Comparison of ENCODE assay signal across 8 cellular contexts in the genomic region with DNA sequence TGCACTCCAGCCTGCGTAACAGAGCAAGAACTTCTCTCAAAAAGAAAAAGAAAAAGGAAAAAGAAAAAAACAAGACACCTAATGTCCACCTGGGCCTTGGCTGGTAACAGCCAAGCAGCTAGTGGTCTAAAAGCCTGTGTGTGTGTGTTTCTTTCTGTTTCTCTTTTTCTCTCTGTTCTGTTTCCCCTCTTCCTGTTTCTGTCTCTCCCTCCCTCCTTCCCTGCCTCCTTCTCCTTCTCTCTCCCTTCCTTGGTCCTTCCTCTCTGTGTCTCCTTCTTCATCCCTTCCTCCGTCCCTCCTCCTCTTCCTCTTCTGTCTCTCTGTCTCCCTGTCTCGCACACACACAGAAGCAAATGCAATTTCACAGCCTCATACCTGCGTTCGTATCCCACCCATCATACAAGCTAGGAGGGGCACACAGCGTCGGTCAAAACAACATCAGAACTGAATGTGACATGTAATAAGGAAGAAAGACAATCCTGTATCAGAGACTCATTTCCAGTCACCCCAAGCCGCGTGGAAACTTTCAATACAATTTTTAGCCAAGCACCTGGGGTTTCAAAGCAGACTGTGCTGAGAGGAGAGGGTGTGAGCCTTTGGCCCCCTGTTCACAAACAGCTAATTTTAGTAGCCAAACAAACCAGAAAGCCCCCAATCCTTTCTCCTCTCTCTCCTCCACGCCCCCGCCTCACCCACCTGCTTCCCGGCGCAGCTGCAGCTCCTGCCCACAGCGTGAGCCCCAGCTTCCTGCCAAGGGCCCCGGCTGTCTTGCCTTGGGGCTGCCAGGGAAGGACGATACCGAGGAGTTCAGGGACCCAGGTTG. TPM values are rescaled to one million over a fixed set of nuclear protein-coding genes. Genes with fewer than 3 reads are reported as not detected.
DNase-seq lines count a peak whose midpoint lies in the region; ATAC-seq and TF ChIP-seq lines count a peak whose summit lies in the region.

No MANE protein-coding gene starts in this region.

- peaks cover 23 to 28% (median 26%) of the 10 kb centered on the region in 3 donors for H3K4me1 Mint-ChIP-seq in T-cell
- peaks cover 20 to 25% of the 10 kb centered on the region in 2 donors for H3K4me1 Mint-ChIP-seq in effector memory CD8-positive, alpha-beta T cell (ENCODE audit: low read depth in 2 of 2)
- no peaks in the 10 kb centered on the region for H3K4me1 Mint-ChIP-seq in endodermal cell

- CTCF ChIA-PET in T-cell (lab: Charles Lee) = interaction anchor here in 1 of 2 donors (0.7 to 1.2 kb wide), 2 partner anchors 175 to 261 kb away, joined by 3 read pairs; no protein-coding TSS in a partner anchor

- no peaks in the 10 kb centered on the region for H3K27me3 ChIP-seq in endodermal cell (ENCODE audit: control insufficient read depth, insufficient read depth, low read length, poor library complexity, severe bottlenecking)

- peak in 33 of 34 experiments; percentile 18 to 60 (median 41) for DNase-seq in T-cell
- peak; percentile 24 to 44 (median 43) for DNase-seq in effector memory CD8-positive, alpha-beta T cell
- no peak for DNase-seq in COLO668 (lab: John Stamatoyannopoulos, UW; ENCODE audit: unreplicated experiment)
- no peak for DNase-seq in DMS79 treated with DMSO at 0.1 percent for 48 hours (lab: John Stamatoyannopoulos, UW)
- DNase-seq in endodermal cell = no peak
- no peak for DNase-seq in NCI-H526 treated with DMSO at 0.1 percent for 48 hours (lab: John Stamatoyannopoulos, UW)

- in situ Hi-C loops in GM18951 (cut with MboI; ENCODE audit: low sequenced_read_pairs, unreplicated experiment) = no loop called here

- WGBS in endodermal cell (ENCODE audit: insufficient coverage in 1 of 2, insufficient read length in 1 of 2), 2 experiments = 84 to 89% methylated on average over 8 to 17 of the region's 17 CpGs

- H3K4me3 Mint-ChIP-seq in T-cell (peak overlapping the region; percentile 68 to 90 (median 86)), endodermal cell (no peak overlapping the region)
- peak overlapping the region; percentile 82 to 96 for H3K4me3 Mint-ChIP-seq in effector memory CD8-positive, alpha-beta T cell

- H3K27ac Mint-ChIP-seq in T-cell = peak overlapping the region; percentile 64 to 67
- H3K27ac Mint-ChIP-seq in effector memory CD8-positive, alpha-beta T cell = peak overlapping the region; percentile 84 to 98
- H3K27ac Mint-ChIP-seq in endodermal cell = no peak overlapping the region

- POLR2A ChIA-PET in T-cell (lab: Charles Lee) = no interaction called here

- ATAC-seq in HG02884 (IDR thresholded peaks at IDR 0.05; ENCODE audit: unreplicated experiment) (peak; percentile 72), T-cell (replicated peaks in 1 of 4) (peak; percentile 81 to 82 (median 81))
- ATAC-seq in effector memory CD8-positive, alpha-beta T cell (replicated peaks) = peak; percentile 86

- H3K4me1 ChIP-seq in endodermal cell (ENCODE audit: control insufficient read depth, insufficient read depth, low read length) = no peaks in the 10 kb centered on the region

- H3K36me3 Mint-ChIP-seq in T-cell = no peaks in the 10 kb centered on the region
- no peaks in the 10 kb centered on the region for H3K36me3 Mint-ChIP-seq in effector memory CD8-positive, alpha-beta T cell (ENCODE audit: insufficient read depth)
- no peaks in the 10 kb centered on the region for H3K36me3 Mint-ChIP-seq in endodermal cell (ENCODE audit: low read depth)

- H3K27me3 Mint-ChIP-seq in T-cell = no peaks in the 10 kb centered on the region
- H3K27me3 Mint-ChIP-seq in effector memory CD8-positive, alpha-beta T cell = no peaks in the 10 kb centered on the region
- H3K27me3 Mint-ChIP-seq in endodermal cell (ENCODE audit: insufficient read depth) = no peaks in the 10 kb centered on the region

- no peaks in the 10 kb centered on the region for H3K36me3 ChIP-seq in endodermal cell (ENCODE audit: control insufficient read depth, insufficient read depth, low read length)

- H3K4me3 ChIP-seq in endodermal cell (ENCODE audit: low read length) = no peak overlapping the region

- TF ChIP-seq CTCF in endodermal cell (conservative IDR thresholded peaks at IDR 0.05) = no peak

- no peak overlapping the region for H3K9ac ChIP-seq in endodermal cell (ENCODE audit: extremely low read depth, low read length, poor library complexity, severe bottlenecking)

- H3K27ac ChIP-seq in endodermal cell (ENCODE audit: low read depth, low read length) = no peak overlapping the region

- H3K9me3 Mint-ChIP-seq in T-cell = peaks cover 0 to 4% (median 0%) of the 10 kb centered on the region in 3 donors
- no peaks in the 10 kb centered on the region for H3K9me3 Mint-ChIP-seq in effector memory CD8-positive, alpha-beta T cell
- H3K9me3 Mint-ChIP-seq in endodermal cell = no peaks in the 10 kb centered on the region

- H3K9me3 ChIP-seq in endodermal cell (ENCODE audit: control insufficient read depth, low read length) = no peaks in the 10 kb centered on the region

- TF ChIP-seq POLR2A in GM18951 (IDR thresholded peaks at IDR 0.05; ENCODE audit: extremely low read depth, insufficient read depth, insufficient read length) = peak; percentile 32

RNA-seq across cellular contexts. Expression of a gene that starts 50.2 kb away (rescaled TPM):
- 10 to 100 TPM; 17.9 to 22.5 (median 22.1) TPM for total RNA-seq in T-cell
- 10 to 100 TPM; 55.0 to 64.7 TPM for total RNA-seq in endodermal cell
- polyA plus RNA-seq in endodermal cell (2013, experiment 1 of 2) = 45.7 TPM
- polyA plus RNA-seq in endodermal cell (2013, experiment 2 of 2) = 44.9 TPM

Comparison
In these comparisons a context has a peak if more than half of its experiments do, and no peak if none do; other contexts are left out.
1. DNase-seq: peak in T-cell (33 of 34) and effector memory CD8-positive, alpha-beta T cell (3 of 3); none in COLO668 (single experiment), DMS79 treated with DMSO at 0.1 percent for 48 hours (single experiment), endodermal cell (single experiment) and NCI-H526 treated with DMSO at 0.1 percent for 48 hours (single experiment).
2. Peak in every context shown above with its lines, with median percentiles within 50 percentile points of each other: ATAC-seq.